In genomic region chrX:137297167-137297566, GRCh38 we compare ENCODE assay signal across 9 cellular contexts.
"Had no signal": no experiment of that assay in that cellular context is flagged by ENCODE, and none has a peak within 500 bp of the region (broad histone marks: within the 10 kb centered on the region; RNA-seq: fewer than 3 reads in every experiment).

No MANE protein-coding gene starts in this region.

- H3K36me3 ChIP-seq: HAP-1 had no signal

- H3K27ac Mint-ChIP-seq: IgD-negative memory B cell had no signal

- H3K4me3 ChIP-seq: GM23248, HAP-1 had no signal

- H3K4me2 ChIP-seq: KMS-11 had no signal

- H3K4me1 ChIP-seq: HAP-1 had no signal

- H3K9me3 ChIP-seq: HAP-1 had no signal

- H3K27ac ChIP-seq: GM23248, KMS-11 had no signal

- H2AFZ ChIP-seq: GM23248 had no signal

- H3K27me3 Mint-ChIP-seq: IgD-negative memory B cell had no signal

- H3K4me3 Mint-ChIP-seq: IgD-negative memory B cell had no signal

- H3K9ac ChIP-seq: GM23248, KMS-11 had no signal

- FAIRE-seq: HTR-8/SVneo had no signal

- DNase-seq: GM23248, GOT3, H7, KBM-7 had no signal

- H3K36me3 Mint-ChIP-seq: IgD-negative memory B cell had no signal

- ATAC-seq: HCT116 had no signal
